8 cellular contexts compared by ENCODE assay signal in the genomic region with DNA sequence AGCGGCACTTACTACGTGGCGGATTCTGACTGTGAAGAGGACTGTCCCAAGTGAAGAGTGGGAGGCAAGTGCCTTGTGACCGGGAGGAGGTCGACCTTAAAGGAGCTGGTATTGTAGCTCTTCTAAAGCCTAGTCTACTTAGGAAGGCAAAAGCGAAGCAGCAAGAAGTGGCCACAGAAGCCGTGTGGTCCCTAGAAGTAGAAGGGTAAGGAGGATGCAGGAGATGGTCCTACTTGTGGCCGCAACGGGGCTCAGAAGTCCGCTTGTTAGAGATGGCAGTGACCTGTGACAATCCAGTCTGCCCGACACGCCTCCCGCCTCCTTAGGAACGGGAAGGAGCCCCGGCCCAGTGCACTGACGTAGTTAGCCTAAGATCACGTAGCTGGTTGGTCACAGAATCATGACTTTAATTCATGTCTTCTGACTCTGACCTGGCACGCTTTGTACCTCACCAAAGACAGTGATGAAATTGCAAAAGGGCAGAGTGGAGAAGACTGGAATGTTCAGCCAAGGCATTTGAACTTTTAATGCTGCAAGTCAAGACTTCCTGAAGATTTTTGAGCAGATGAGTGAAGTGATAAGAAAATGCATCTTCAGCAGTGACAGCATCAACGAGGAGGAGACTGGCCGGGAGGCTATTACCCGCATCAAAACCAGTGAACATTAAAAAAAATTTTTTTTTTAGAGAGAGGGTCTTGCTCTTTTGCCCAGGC. TPM values are rescaled to one million over a fixed set of nuclear protein-coding genes. Genes with fewer than 3 reads are reported as not detected.
DNase-seq lines count a peak whose midpoint lies in the region; ATAC-seq and TF ChIP-seq lines count a peak whose summit lies in the region.

No MANE protein-coding gene starts in this region.

- H3K4me1 Mint-ChIP-seq in activated naive CD8-positive, alpha-beta T cell treated with anti-CD3 and anti-CD28 coated beads, Interleukin-2, amount 10 ng/mL, durations not matched to agents 7 days and 5 days = peaks cover 13% of the 10 kb centered on the region

- no peak overlapping the region for H3K4me3 Mint-ChIP-seq in activated naive CD8-positive, alpha-beta T cell treated with anti-CD3 and anti-CD28 coated beads, Interleukin-2, amount 10 ng/mL, durations not matched to agents 7 days and 5 days

- POLR2A ChIA-PET in activated naive CD8-positive, alpha-beta T cell treated with anti-CD3 and anti-CD28 coated beads, Interleukin-2, amount 10 ng/mL, durations not matched to agents 7 days and 5 days (lab: Charles Lee) = interaction anchor here (0.8 to 1.9 kb wide), 5 partner anchors 10 to 64 kb away, joined by 3 to 11 read pairs (median 5); a partner anchor contains a TSS

- H3K27ac Mint-ChIP-seq in activated naive CD8-positive, alpha-beta T cell treated with anti-CD3 and anti-CD28 coated beads, Interleukin-2, amount 10 ng/mL, durations not matched to agents 7 days and 5 days = no peak overlapping the region

- ATAC-seq in GM21619 (IDR thresholded peaks at IDR 0.05; ENCODE audit: unreplicated experiment) (peak; percentile 46), left ventricle myocardium superior (peak; percentile 79)
- ATAC-seq in activated naive CD8-positive, alpha-beta T cell treated with anti-CD3 and anti-CD28 coated beads, Interleukin-2, amount 10 ng/mL, durations not matched to agents 7 days and 5 days (ENCODE audit: low read depth) = peak; percentile 44

- no peak for TF ChIP-seq CTCF in retinal pigment epithelial cell (conservative IDR thresholded peaks at IDR 0.05; ENCODE audit: low read depth, low read length)

- peak; percentile 96 for DNase-seq in EL
- DNase-seq in Jurkat, Clone E6-1 (ENCODE audit: low read depth, low spot score) = peak; percentile 52
- peak; percentile 91 for DNase-seq in SKM-1 treated with dmso at 0.1 percent for 144 hours (lab: John Stamatoyannopoulos, UW; ENCODE audit: unreplicated experiment)
- peak; percentile 79 for DNase-seq in activated naive CD8-positive, alpha-beta T cell treated with anti-CD3 and anti-CD28 coated beads, Interleukin-2, amount 10 ng/mL, durations not matched to agents 7 days and 5 days
- peak; percentile 93 for DNase-seq in left ventricle myocardium superior
- DNase-seq in retinal pigment epithelial cell (ENCODE audit: low read depth) = peak; percentile 97
- DNase-seq in NCI-H1417 treated with DMSO at 0.1 percent for 48 hours (lab: John Stamatoyannopoulos, UW) = no peak

- no peaks in the 10 kb centered on the region for H3K9me3 Mint-ChIP-seq in activated naive CD8-positive, alpha-beta T cell treated with anti-CD3 and anti-CD28 coated beads, Interleukin-2, amount 10 ng/mL, durations not matched to agents 7 days and 5 days

- peaks cover 1% of the 10 kb centered on the region for H3K36me3 Mint-ChIP-seq in activated naive CD8-positive, alpha-beta T cell treated with anti-CD3 and anti-CD28 coated beads, Interleukin-2, amount 10 ng/mL, durations not matched to agents 7 days and 5 days

- intact Hi-C loops in left ventricle myocardium superior (cut with micrococcal nuclease) = loop anchor here (2.0 kb wide), 1 partner anchor 63 kb away; a partner anchor contains a TSS

- peak overlapping the region; percentile 91 for H3K4me3 ChIP-seq in Jurkat, Clone E6-1 (ENCODE audit: low read length)
- H3K4me3 ChIP-seq in retinal pigment epithelial cell (ENCODE audit: low read length) = peak overlapping the region; percentile 72

- H3K27me3 Mint-ChIP-seq in activated naive CD8-positive, alpha-beta T cell treated with anti-CD3 and anti-CD28 coated beads, Interleukin-2, amount 10 ng/mL, durations not matched to agents 7 days and 5 days = peaks cover 5% of the 10 kb centered on the region

RNA-seq across cellular contexts. Expression of a gene that starts 0.7 kb away (rescaled TPM):
- polyA plus RNA-seq in Jurkat, Clone E6-1 (2012; ENCODE audit: insufficient read depth, insufficient read length) = 7.5 TPM
- 10 to 100 TPM; 18.4 to 19.5 TPM for total RNA-seq in activated naive CD8-positive, alpha-beta T cell treated with anti-CD3 and anti-CD28 coated beads, Interleukin-2, amount 10 ng/mL, durations not matched to agents 7 days and 5 days
- total RNA-seq in left ventricle myocardium superior = 5.2 TPM
